Comparison of ENCODE assay signal across 8 cellular contexts in genomic region chr16:46908540-46909372, GRCh38. TPM values are rescaled to one million over a fixed set of nuclear protein-coding genes. Genes with fewer than 3 reads are reported as not detected.
DNase-seq lines count a peak whose midpoint lies in the region; ATAC-seq and TF ChIP-seq lines count a peak whose summit lies in the region.

No MANE protein-coding gene starts in this region.

- H3K4me3 ChIP-seq in left lung: no peak overlapping the region

- no peak overlapping the region for H3K27ac ChIP-seq in left lung

- peaks cover 0 to 8% of the 10 kb centered on the region in 2 donors for H3K36me3 ChIP-seq in left lung

- intact Hi-C loops in left lung (cut with DNase I): loop anchor here in 1 of 2 donors (5.0 kb wide), 1 partner anchor 56 kb away; no protein-coding TSS in a partner anchor

- H3K4me1 ChIP-seq in left lung: no peaks in the 10 kb centered on the region

- peak; percentile 63 to 79 for TF ChIP-seq CTCF in left lung (IDR thresholded peaks at IDR 0.05)

- H3K9me3 ChIP-seq in left lung: no peaks in the 10 kb centered on the region

- DNase-seq in NCI-H1436 (lab: John Stamatoyannopoulos, UW) (peak; percentile 53), NCI-H1436 treated with DMSO at 0.1 percent for 48 hours (lab: John Stamatoyannopoulos, UW) (no peak), NCI-H128 (lab: John Stamatoyannopoulos, UW; ENCODE audit: unreplicated experiment) (peak; percentile 5), cerebellum (ENCODE audit: low spot score) (peak; percentile 68), left lung (no peak)
- DNase-seq in activated CD4-positive, CD25-positive, alpha-beta regulatory T cell treated with anti-CD3 and anti-CD28 coated beads, Interleukin-2, amount 50 U/mL, for 16 hours (ENCODE audit: low read depth, low spot score): peak; percentile 53
- peak; percentile 22 to 39 (median 34) for DNase-seq in stimulated activated CD4-positive, alpha-beta T cell treated with anti-CD3 and anti-CD28 coated beads, TNF-alpha, amount 100 ng/mL, for 4 hours (ENCODE audit: low read depth in 3 of 3)

- no peaks in the 10 kb centered on the region for H3K27me3 ChIP-seq in left lung

- peak; percentile 82 for ATAC-seq in left lung
- ATAC-seq in HG03045 (IDR thresholded peaks at IDR 0.05; ENCODE audit: unreplicated experiment): no peak

RNA-seq across cellular contexts. Expression of gene GPT2, which starts 24.6 kb away (rescaled TPM):
- total RNA-seq in cerebellum: 17.4 TPM
- total RNA-seq in left lung: 1 to 10 TPM; 9.1 to 10.0 TPM

Comparison
In these comparisons a context has a peak if more than half of its experiments do, and no peak if none do; other contexts are left out.
1. DNase-seq: peak in NCI-H1436 (single experiment), NCI-H128 (single experiment), activated CD4-positive, CD25-positive, alpha-beta regulatory T cell treated with anti-CD3 and anti-CD28 coated beads, Interleukin-2, amount 50 U/mL, for 16 hours (single experiment), cerebellum (single experiment) and stimulated activated CD4-positive, alpha-beta T cell treated with anti-CD3 and anti-CD28 coated beads, TNF-alpha, amount 100 ng/mL, for 4 hours (3 of 3); none in NCI-H1436 treated with DMSO at 0.1 percent for 48 hours (single experiment) and left lung (0 of 2).